ENCODE assay signal across 17 cellular contexts in the genomic region with DNA sequence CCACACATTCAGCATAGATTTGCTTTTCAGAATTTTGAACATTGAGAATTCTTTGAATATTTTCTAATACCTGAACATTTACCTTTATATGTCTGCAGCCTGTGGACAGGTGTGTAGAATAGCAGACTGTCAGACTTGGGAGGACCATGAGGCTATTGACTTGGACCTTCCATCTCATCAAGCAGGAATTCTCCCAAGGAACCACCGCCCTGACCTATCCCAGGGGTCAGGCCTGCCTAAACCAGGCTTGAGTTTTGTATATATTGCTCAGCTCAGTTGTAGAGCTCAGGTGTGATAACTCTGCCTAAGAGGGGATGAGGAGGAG. TPM values are rescaled to one million over a fixed set of nuclear protein-coding genes. Genes with fewer than 3 reads are reported as not detected.
DNase-seq lines count a peak whose midpoint lies in the region; TF ChIP-seq lines count a peak whose summit lies in the region.
"Had no signal": no experiment of that assay in that cellular context is flagged by ENCODE, and none has a peak within 500 bp of the region (broad histone marks: within the 10 kb centered on the region; RNA-seq: fewer than 3 reads in every experiment).

No MANE protein-coding gene starts in this region.

- H3K27me3 Mint-ChIP-seq in T-helper 2 cell treated with Interferon-gamma antibody and Interleukin-4, amounts not matched to agents 5 μg/mL and 100 μg/mL, for 36 hours (ENCODE audit: low read depth), result no peaks in the 10 kb centered on the region
- no peaks in the 10 kb centered on the region for H3K27me3 Mint-ChIP-seq in HFFc6 (ENCODE audit: insufficient read depth)
- H3K27me3 Mint-ChIP-seq: naive B cell had no signal

- no peaks in the 10 kb centered on the region for H3K9me2 ChIP-seq in PC-9 (ENCODE audit: insufficient read depth)

- no peak overlapping the region for H2AFZ ChIP-seq in fibroblast of lung (ENCODE audit: low read length)
- H2AFZ ChIP-seq in PC-9, result no peak overlapping the region

- TF ChIP-seq CTCF in HFFc6 (IDR thresholded peaks at IDR 0.05) (no peak), fibroblast of lung (conservative IDR thresholded peaks at IDR 0.05 in 1 of 2, IDR thresholded peaks at IDR 0.05 in 1 of 2; ENCODE audit: low read depth in 1 of 2, low read length in 2 of 2) (no peak), PC-9 (conservative IDR thresholded peaks at IDR 0.05) (no peak)

- H3K9me3 Mint-ChIP-seq in T-helper 2 cell treated with Interferon-gamma antibody and Interleukin-4, amounts not matched to agents 5 μg/mL and 100 μg/mL, for 36 hours, result no peaks in the 10 kb centered on the region
- H3K9me3 Mint-ChIP-seq in HFFc6, result no peaks in the 10 kb centered on the region
- H3K9me3 Mint-ChIP-seq: activated naive CD8-positive, alpha-beta T cell treated with anti-CD3 and anti-CD28 coated beads, Interleukin-2, amount 10 ng/mL, durations not matched to agents 7 days and 5 days; naive B cell had no signal

- peaks cover 42% of the 10 kb centered on the region for H3K36me3 Mint-ChIP-seq in T-helper 2 cell treated with Interferon-gamma antibody and Interleukin-4, amounts not matched to agents 5 μg/mL and 100 μg/mL, for 36 hours (ENCODE audit: low read depth)
- H3K36me3 Mint-ChIP-seq in HFFc6 (ENCODE audit: low read depth), result peaks cover 27% of the 10 kb centered on the region
- H3K36me3 Mint-ChIP-seq: activated naive CD8-positive, alpha-beta T cell treated with anti-CD3 and anti-CD28 coated beads, Interleukin-2, amount 10 ng/mL, durations not matched to agents 7 days and 5 days had no signal

- no peaks in the 10 kb centered on the region for H3K36me3 ChIP-seq in fibroblast of lung (ENCODE audit: control insufficient read depth, insufficient read depth, low read length)
- H3K36me3 ChIP-seq in skeletal muscle tissue (ENCODE audit: control insufficient read depth in 3 of 3, insufficient read depth in 3 of 3, low read length in 3 of 3), result no peaks in the 10 kb centered on the region
- H3K36me3 ChIP-seq in PC-9 (ENCODE audit: low read depth), result no peaks in the 10 kb centered on the region
- H3K36me3 ChIP-seq: left ventricle myocardium inferior, thoracic aorta had no signal

- peaks cover 3% of the 10 kb centered on the region; the same call in 1 of the 2 replicates for H3F3A ChIP-seq in PC-9 (ENCODE audit: insufficient read depth, low read depth)

- H3K9me3 ChIP-seq in fibroblast of lung (ENCODE audit: control insufficient read depth, insufficient read depth, low read depth, low read length), result no peaks in the 10 kb centered on the region
- no peaks in the 10 kb centered on the region for H3K9me3 ChIP-seq in skeletal muscle tissue (ENCODE audit: control insufficient read depth in 3 of 3, low read length in 3 of 3)
- no peaks in the 10 kb centered on the region for H3K9me3 ChIP-seq in PC-9 (ENCODE audit: insufficient read depth, low read depth)
- H3K9me3 ChIP-seq: left ventricle myocardium inferior, thoracic aorta had no signal

- H3K4me3 Mint-ChIP-seq in T-helper 2 cell treated with Interferon-gamma antibody and Interleukin-4, amounts not matched to agents 5 μg/mL and 100 μg/mL, for 36 hours, result peak overlapping the region; percentile 36
- peak overlapping the region; percentile 60 for H3K4me3 Mint-ChIP-seq in HFFc6
- H3K4me3 Mint-ChIP-seq: activated naive CD8-positive, alpha-beta T cell treated with anti-CD3 and anti-CD28 coated beads, Interleukin-2, amount 10 ng/mL, durations not matched to agents 7 days and 5 days; naive B cell had no signal

- no peaks in the 10 kb centered on the region for H4K20me1 ChIP-seq in fibroblast of lung (ENCODE audit: control insufficient read depth, extremely low read depth, insufficient read depth, low read length)
- H4K20me1 ChIP-seq in PC-9 (ENCODE audit: insufficient read depth), result no peaks in the 10 kb centered on the region; the same call in 1 of the 2 replicates

- no TSS peak for BruUV-seq in PC-9 (replicated peaks; lab: Mats Ljungman, UMichigan)

- H3K4me1 ChIP-seq in fibroblast of lung (ENCODE audit: control insufficient read depth, extremely low read depth, insufficient read depth, low read length), result peaks cover 12% of the 10 kb centered on the region
- H3K4me1 ChIP-seq in skeletal muscle tissue (ENCODE audit: control insufficient read depth in 3 of 3, insufficient read depth in 3 of 3, low read length in 3 of 3), result peaks cover 16 to 45% (median 34%) of the 10 kb centered on the region in 3 donors
- H3K4me1 ChIP-seq in PC-9 (replicated peaks; ENCODE audit: insufficient read depth), result peaks cover 8% of the 10 kb centered on the region

- H3K27ac ChIP-seq in fibroblast of lung (ENCODE audit: insufficient read depth, low read length), result peak overlapping the region; percentile 39
- peak overlapping the region; percentile 46 for H3K27ac ChIP-seq in skeletal muscle tissue (ENCODE audit: low read depth, low read length)
- H3K27ac ChIP-seq in PC-9, result no peak overlapping the region
- H3K27ac ChIP-seq: left ventricle myocardium inferior, thoracic aorta had no signal

- intact Hi-C loops in PC-9 (cut with micrococcal nuclease; ENCODE audit: unreplicated experiment), result no loop called here

- no peaks in the 10 kb centered on the region for H3K79me2 ChIP-seq in fibroblast of lung (ENCODE audit: control insufficient read depth, insufficient read depth, low read length)
- H3K79me2 ChIP-seq in PC-9 (ENCODE audit: low read depth), result peaks cover 79% of the 10 kb centered on the region

- H3K9ac ChIP-seq in fibroblast of lung (ENCODE audit: insufficient read depth, low read length) (no peak overlapping the region), skeletal muscle tissue (ENCODE audit: low read depth in 1 of 3, low read length in 3 of 3) (no peak overlapping the region)

- no peak overlapping the region for H3K4me2 ChIP-seq in fibroblast of lung (ENCODE audit: extremely low read depth, insufficient read depth, low read length)
- H3K4me2 ChIP-seq in PC-9, result no peak overlapping the region

- POLR2A ChIA-PET in PC-9 (lab: Charles Lee; ENCODE audit: unreplicated experiment), result no interaction called here

- no peaks in the 10 kb centered on the region for H3K27me3 ChIP-seq in fibroblast of lung (ENCODE audit: control insufficient read depth, insufficient read depth, low read length)
- H3K27me3 ChIP-seq in skeletal muscle tissue (ENCODE audit: control insufficient read depth in 3 of 3, insufficient read depth in 3 of 3, low read length in 3 of 3), result no peaks in the 10 kb centered on the region
- H3K27me3 ChIP-seq in PC-9 (ENCODE audit: insufficient read depth, low read depth), result no peaks in the 10 kb centered on the region

- no peak for DNase-seq in T-helper 2 cell treated with Interferon-gamma antibody and Interleukin-4, amounts not matched to agents 5 μg/mL and 100 μg/mL, for 36 hours (ENCODE audit: low spot score)
- no peak for DNase-seq in T-helper 2 cell
- no peak for DNase-seq in HFFc6
- no peak for DNase-seq in fibroblast of lung (ENCODE audit: low read depth in 2 of 2)
- DNase-seq in AML-193 (lab: John Stamatoyannopoulos, UW), result no peak
- DNase-seq in activated effector memory CD4-positive, alpha-beta T cell treated with Interleukin-2 at 50 U/mL for 16 hours, result no peak
- no peak for DNase-seq in PC-9
- DNase-seq: 8988T; activated naive CD8-positive, alpha-beta T cell treated with anti-CD3 and anti-CD28 coated beads, Interleukin-2, amount 10 ng/mL, durations not matched to agents 7 days and 5 days; caudate nucleus; left ventricle myocardium inferior; naive B cell; NCI-H187; NCI-H446; SIG-M5 had no signal

- H3K27ac Mint-ChIP-seq in T-helper 2 cell treated with Interferon-gamma antibody and Interleukin-4, amounts not matched to agents 5 μg/mL and 100 μg/mL, for 36 hours, result peak overlapping the region; percentile 46
- H3K27ac Mint-ChIP-seq in HFFc6, result peak overlapping the region; percentile 91
- H3K27ac Mint-ChIP-seq: activated naive CD8-positive, alpha-beta T cell treated with anti-CD3 and anti-CD28 coated beads, Interleukin-2, amount 10 ng/mL, durations not matched to agents 7 days and 5 days had no signal

- H3K4me3 ChIP-seq in fibroblast of lung (replicated peaks in 1 of 4; ENCODE audit: control extremely low read depth in 1 of 4, insufficient read depth in 1 of 4, low read depth in 3 of 4, low read length in 4 of 4) (no peak overlapping the region), skeletal muscle tissue (ENCODE audit: low read length in 3 of 3) (no peak overlapping the region), PC-9 (no peak overlapping the region)
- H3K4me3 ChIP-seq: left ventricle myocardium inferior, thoracic aorta had no signal

- CTCF ChIA-PET in PC-9 (lab: Charles Lee), result no interaction called here

- H3K4me1 Mint-ChIP-seq in T-helper 2 cell treated with Interferon-gamma antibody and Interleukin-4, amounts not matched to agents 5 μg/mL and 100 μg/mL, for 36 hours (ENCODE audit: low read depth), result peaks cover 60% of the 10 kb centered on the region
- peaks cover 55% of the 10 kb centered on the region for H3K4me1 Mint-ChIP-seq in HFFc6 (ENCODE audit: low read depth)

RNA-seq across cellular contexts. Expression of a gene that starts 53.2 kb away (rescaled TPM):
- 10 to 100 TPM; 57.4 to 78.9 (median 61.3) TPM for total RNA-seq in HFFc6 (2021; fragmentation: NEBNext Ultra II Directional; extraction: Animal tissue kit (Norgen Biotek cat#: 25700))
- 21.6 and 41.6 TPM in 2 replicates for total RNA-seq in fibroblast of lung
- 23.1 and 29.6 TPM in 2 replicates for polyA plus RNA-seq in fibroblast of lung
- polyA plus RNA-seq in fibroblast of lung (2012), result 25.3 and 25.6 TPM in 2 replicates
- 45.0 and 57.1 TPM in 2 replicates for polyA minus RNA-seq in fibroblast of lung (ENCODE audit: low replicate concordance)
- 7.8 TPM for total RNA-seq in skeletal muscle tissue
- total RNA-seq in PC-9 (2021), result 58.5 and 61.6 TPM in 2 replicates
